19 cellular contexts compared by ENCODE assay signal in the genomic region with DNA sequence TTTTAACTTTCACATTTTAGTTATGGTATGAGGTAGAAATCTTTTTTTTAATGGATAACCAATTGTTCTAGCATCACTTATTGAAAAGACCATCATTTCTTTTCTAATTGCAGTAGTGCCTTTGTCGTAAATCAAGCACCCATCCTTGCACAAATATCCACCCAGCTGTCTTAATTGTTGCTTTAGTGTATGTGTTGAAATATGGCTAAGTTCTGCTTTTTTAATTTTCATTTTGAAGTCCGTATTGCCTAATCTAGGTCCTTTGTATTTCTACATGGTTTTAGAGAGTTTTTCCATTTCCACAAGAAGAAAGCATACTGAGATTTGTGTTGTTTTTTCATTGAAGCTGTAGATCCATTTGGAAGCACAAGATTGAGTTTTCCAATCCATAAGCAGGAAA.
"Had no signal": no experiment of that assay in that cellular context is flagged by ENCODE, and none has a peak within 500 bp of the region (broad histone marks: within the 10 kb centered on the region; RNA-seq: fewer than 3 reads in every experiment).

No MANE protein-coding gene starts in this region.

- H3K36me3 Mint-ChIP-seq: activated CD8-positive, alpha-beta memory T cell treated with anti-CD3 and anti-CD28 coated beads, Interleukin-2, amount 10 ng/mL, durations not matched to agents 7 days and 5 days; natural killer cell; stimulated activated naive B cell treated with anti-CD40 and anti-IgM and Interleukin-4, amounts not matched to agents 10 μg/mL and 1 μg/mL and 100 μg/mL, for 72 hours; type B pancreatic cell had no signal

- H3K27ac Mint-ChIP-seq: activated CD8-positive, alpha-beta memory T cell treated with anti-CD3 and anti-CD28 coated beads, Interleukin-2, amount 10 ng/mL, durations not matched to agents 7 days and 5 days; activated CD8-positive, alpha-beta T cell treated with anti-CD3 and anti-CD28 coated beads for 36 hours; activated T-helper 1 cell treated with anti-CD3 and anti-CD28 coated beads, Interleukin-12 subunit alpha, Interleukin-12 subunit beta, Interleukin-2, Interleukin-4 antibody, amounts not matched to agents 30 ng/mL and 10 ng/mL and 1 ng/mL, durations not matched to agents 14 hours and 24 hours and 36 hours; natural killer cell; stimulated activated naive B cell treated with anti-CD40 and anti-IgM and Interleukin-4, amounts not matched to agents 10 μg/mL and 1 μg/mL and 100 μg/mL, for 72 hours; type B pancreatic cell had no signal

- ATAC-seq: activated CD8-positive, alpha-beta memory T cell treated with anti-CD3 and anti-CD28 coated beads, Interleukin-2, amount 10 ng/mL, durations not matched to agents 7 days and 5 days; activated CD8-positive, alpha-beta T cell treated with anti-CD3 and anti-CD28 coated beads for 36 hours; body of pancreas; gastroesophageal sphincter; natural killer cell; stimulated activated naive B cell treated with anti-CD40 and anti-IgM and Interleukin-4, amounts not matched to agents 10 μg/mL and 1 μg/mL and 100 μg/mL, for 72 hours had no signal

- DNase-seq: activated CD4-positive, alpha-beta T cell treated with anti-CD3 and anti-CD28 coated beads for 48 hours; activated CD8-positive, alpha-beta memory T cell treated with anti-CD3 and anti-CD28 coated beads, Interleukin-2, amount 10 ng/mL, durations not matched to agents 7 days and 5 days; activated CD8-positive, alpha-beta T cell treated with anti-CD3 and anti-CD28 coated beads for 36 hours; activated gamma-delta T cell; activated naive CD4-positive, alpha-beta T cell treated with anti-CD3 and anti-CD28 coated beads, Interleukin-2, amount 50 U/mL, for 16 hours; activated T-cell treated with anti-CD3 and anti-CD28 coated beads for 4 hours; anterior cingulate cortex; body of pancreas; head of caudate nucleus; hypothalamus; midbrain; natural killer cell; ovary; stimulated activated CD4-positive, alpha-beta T cell treated with anti-CD3 and anti-CD28 coated beads, Interleukin-2, amount 100 ng/mL, for 48 hours; stimulated activated CD8-positive, alpha-beta memory T cell treated with anti-CD3 and anti-CD28 coated beads, Interleukin-4, amount 100 ng/mL, for 48 hours; stimulated activated naive B cell treated with anti-CD40 and anti-IgM and Interleukin-4, amounts not matched to agents 10 μg/mL and 1 μg/mL and 100 μg/mL, for 72 hours had no signal

- H3K4me1 Mint-ChIP-seq: activated CD8-positive, alpha-beta memory T cell treated with anti-CD3 and anti-CD28 coated beads, Interleukin-2, amount 10 ng/mL, durations not matched to agents 7 days and 5 days; natural killer cell; stimulated activated naive B cell treated with anti-CD40 and anti-IgM and Interleukin-4, amounts not matched to agents 10 μg/mL and 1 μg/mL and 100 μg/mL, for 72 hours had no signal

- H3K27me3 Mint-ChIP-seq: activated CD8-positive, alpha-beta memory T cell treated with anti-CD3 and anti-CD28 coated beads, Interleukin-2, amount 10 ng/mL, durations not matched to agents 7 days and 5 days; activated CD8-positive, alpha-beta T cell treated with anti-CD3 and anti-CD28 coated beads for 36 hours; stimulated activated naive B cell treated with anti-CD40 and anti-IgM and Interleukin-4, amounts not matched to agents 10 μg/mL and 1 μg/mL and 100 μg/mL, for 72 hours; type B pancreatic cell had no signal

- H3K9me3 Mint-ChIP-seq: activated CD8-positive, alpha-beta T cell treated with anti-CD3 and anti-CD28 coated beads for 36 hours; activated T-helper 1 cell treated with anti-CD3 and anti-CD28 coated beads, Interleukin-12 subunit alpha, Interleukin-12 subunit beta, Interleukin-2, Interleukin-4 antibody, amounts not matched to agents 30 ng/mL and 10 ng/mL and 1 ng/mL, durations not matched to agents 14 hours and 24 hours and 36 hours had no signal

- H3K4me3 Mint-ChIP-seq: activated CD8-positive, alpha-beta memory T cell treated with anti-CD3 and anti-CD28 coated beads, Interleukin-2, amount 10 ng/mL, durations not matched to agents 7 days and 5 days; activated CD8-positive, alpha-beta T cell treated with anti-CD3 and anti-CD28 coated beads for 36 hours; activated T-helper 1 cell treated with anti-CD3 and anti-CD28 coated beads, Interleukin-12 subunit alpha, Interleukin-12 subunit beta, Interleukin-2, Interleukin-4 antibody, amounts not matched to agents 30 ng/mL and 10 ng/mL and 1 ng/mL, durations not matched to agents 14 hours and 24 hours and 36 hours; natural killer cell; stimulated activated naive B cell treated with anti-CD40 and anti-IgM and Interleukin-4, amounts not matched to agents 10 μg/mL and 1 μg/mL and 100 μg/mL, for 72 hours; type B pancreatic cell had no signal
